ENCODE assay signal across 7 cellular contexts in the genomic region with DNA sequence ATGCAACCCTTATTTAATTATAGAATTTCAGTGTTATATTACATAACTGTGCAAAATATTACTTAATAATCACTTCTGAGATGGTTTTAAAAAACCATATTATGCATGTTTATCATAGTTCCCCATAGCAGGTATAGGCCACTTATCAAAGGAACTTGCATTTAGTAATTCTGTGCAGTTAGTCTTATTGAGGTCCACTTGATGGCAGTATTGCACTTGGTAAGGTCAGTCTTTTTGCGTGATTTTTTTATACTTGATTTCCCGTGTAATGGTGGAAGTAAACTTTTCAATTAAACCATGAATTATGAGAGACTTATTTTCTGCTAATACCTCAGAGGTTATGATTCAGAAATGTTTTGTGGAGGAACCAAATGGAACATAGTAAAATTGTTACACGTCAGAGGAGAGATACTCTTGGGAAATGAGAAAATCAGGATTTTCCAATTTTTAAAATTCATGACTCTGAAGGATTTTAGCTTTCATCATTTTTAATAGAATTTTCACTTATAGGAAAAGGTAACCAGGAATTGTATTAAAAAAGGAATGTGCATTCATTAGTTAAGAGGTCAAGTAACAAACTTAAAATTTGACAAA.
DNase-seq lines count a peak whose midpoint lies in the region; ATAC-seq and TF ChIP-seq lines count a peak whose summit lies in the region.

No MANE protein-coding gene starts in this region.

- H3K4me2 ChIP-seq in IMR-90 (ENCODE audit: low read depth, low read length) = peak overlapping the region; percentile 69

- in situ Hi-C loops in IMR-90 (cut with MboI; ENCODE audit: low sequenced_read_pairs) = no loop called here

- TF ChIP-seq CTCF in GM10248 (IDR thresholded peaks at IDR 0.05; ENCODE audit: control extremely low read depth, extremely low read depth, low read depth, missing control alignments) (peak; percentile 37), IMR-90 (conservative IDR thresholded peaks at IDR 0.05; ENCODE audit: low read depth, low read length) (peak; percentile 69), RWPE2 (IDR thresholded peaks at IDR 0.05; ENCODE audit: poor library complexity, severe bottlenecking) (peak; percentile 84), fibroblast of villous mesenchyme (IDR thresholded peaks at IDR 0.05; ENCODE audit: insufficient read depth, low read depth, low read length) (peak; percentile 37), stomach (IDR thresholded peaks at IDR 0.05) (peak in 4 of 7 experiments; percentile 10 to 46 (median 25))

- no peaks in the 10 kb centered on the region for H4K20me1 ChIP-seq in IMR-90 (ENCODE audit: insufficient read depth, low read length)

- H3K79me1 ChIP-seq in IMR-90 (ENCODE audit: low read depth in 1 of 2, low read length in 2 of 2) = no peaks in the 10 kb centered on the region

- H3K27me3 ChIP-seq in IMR-90 (ENCODE audit: control insufficient read depth, insufficient read depth, low read length) = no peaks in the 10 kb centered on the region
- no peaks in the 10 kb centered on the region for H3K27me3 ChIP-seq in RWPE2 (ENCODE audit: insufficient read depth, poor library complexity, severe bottlenecking)
- H3K27me3 ChIP-seq in stomach = no peaks in the 10 kb centered on the region

- H4K5ac ChIP-seq in IMR-90 (ENCODE audit: low read depth, low read length) = no peak overlapping the region

- BruUV-seq in IMR-90 (replicated peaks; lab: Mats Ljungman, UMichigan) = no TSS peak

- no peak overlapping the region for H3K27ac ChIP-seq in IMR-90 (ENCODE audit: insufficient read depth, low read length)
- no peak overlapping the region for H3K27ac ChIP-seq in RWPE2 (ENCODE audit: poor library complexity, severe bottlenecking)
- no peak overlapping the region for H3K27ac ChIP-seq in stomach

- ATAC-seq in IMR-90 (ENCODE audit: low read depth) (peak; percentile 62), RWPE2 (ENCODE audit: low read depth) (peak; percentile 69; the same call in 2 of the 3 replicates), GM18861 (IDR thresholded peaks at IDR 0.05; ENCODE audit: unreplicated experiment) (no peak)

- peak overlapping the region in 1 of 2 experiments; percentile 60; a peak in 1 of 4 replicates for H4K8ac ChIP-seq in IMR-90 (ENCODE audit: low read depth in 2 of 2, low read length in 2 of 2)

- H3K4me3 ChIP-seq in IMR-90 (ENCODE audit: insufficient read depth, low read depth, low read length) (no peak overlapping the region), RWPE2 (ENCODE audit: severe bottlenecking) (no peak overlapping the region), fibroblast of villous mesenchyme (ENCODE audit: low read depth, low read length) (no peak overlapping the region), stomach (no peak overlapping the region)

- no peak overlapping the region for H3K23ac ChIP-seq in IMR-90 (ENCODE audit: low read depth, low read length)

- peak overlapping the region; percentile 37; the same call in 1 of the 2 replicates for H3K9ac ChIP-seq in IMR-90 (ENCODE audit: low read depth, low read length)

- no peak overlapping the region for H2BK15ac ChIP-seq in IMR-90 (ENCODE audit: low read depth, low read length)

- H2AFZ ChIP-seq in IMR-90 (replicated peaks; ENCODE audit: low read length, poor library complexity) = no peak overlapping the region

- POLR2A ChIA-PET in GM10248 (lab: Yijun Ruan, JAX) (no interaction called here), IMR-90 (lab: Charles Lee; ENCODE audit: unreplicated experiment) (no interaction called here)

- no peak overlapping the region for H3K4ac ChIP-seq in IMR-90 (ENCODE audit: low read depth, low read length)

- H3K56ac ChIP-seq in IMR-90 (ENCODE audit: extremely low read depth, insufficient read depth, low read length) = no peak overlapping the region

- H3K36me3 ChIP-seq in IMR-90 (ENCODE audit: control insufficient read depth, insufficient read depth, low read length) = no peaks in the 10 kb centered on the region
- no peaks in the 10 kb centered on the region for H3K36me3 ChIP-seq in RWPE2 (ENCODE audit: low read depth)
- H3K36me3 ChIP-seq in stomach = no peaks in the 10 kb centered on the region

- H2AK5ac ChIP-seq in IMR-90 (ENCODE audit: low read depth, low read length) = no peak overlapping the region

- H2BK5ac ChIP-seq in IMR-90 (ENCODE audit: low read depth, low read length, poor library complexity, severe bottlenecking) = no peak overlapping the region

- intact Hi-C loops in IMR-90 (cut with micrococcal nuclease) (loop anchor here (2.0 kb wide), 1 partner anchor 42 kb away; no protein-coding TSS in a partner anchor), stomach (cut with DNase I; ENCODE audit: low total_unique reads) (no loop called here)

- H2BK120ac ChIP-seq in IMR-90 (ENCODE audit: low read depth, low read length) = no peak overlapping the region

- TF ChIP-seq EP300 in stomach (IDR thresholded peaks at IDR 0.05) = no peak

- no peak overlapping the region for H2AK9ac ChIP-seq in IMR-90 (replicated peaks; ENCODE audit: low read depth, low read length, poor library complexity)

- TF ChIP-seq POLR2A in IMR-90 (IDR thresholded peaks at IDR 0.05; ENCODE audit: low read depth, low read length) = no peak
- TF ChIP-seq POLR2A in stomach (IDR thresholded peaks at IDR 0.05) = no peak

- DNase-seq in GM10248 (ENCODE audit: extremely low spot score) (peak; percentile 6), IMR-90 (peak; percentile 77), RWPE2 (ENCODE audit: low spot score) (no peak), fibroblast of villous mesenchyme (ENCODE audit: low read depth) (peak; percentile 48), stomach (no peak)
- no peak for DNase-seq in activated CD4-positive, alpha-beta T cell treated with anti-CD3 and anti-CD28 coated beads, Interleukin-2, amount 50 U/mL, for 48 hours

- whole genome bisulfite sequencing in IMR-90 (ENCODE audit: extremely low coverage in 2 of 2, insufficient read length in 1 of 2), 2 experiments = no CpG with 5 or more reads among the region's 3 CpGs
- WGBS in stomach, 5 donors = 23 to 28% (median 24%) methylated on average over 3 of the region's 3 CpGs

- H2BK20ac ChIP-seq in IMR-90 (ENCODE audit: low read depth, low read length) = no peak overlapping the region

- H3K4me1 ChIP-seq in IMR-90 (ENCODE audit: control insufficient read depth, insufficient read depth, low read length) (no peaks in the 10 kb centered on the region), RWPE2 (ENCODE audit: insufficient read depth, poor library complexity, severe bottlenecking) (no peaks in the 10 kb centered on the region), stomach (peaks cover 0 to 4% (median 0%) of the 10 kb centered on the region in 4 donors)

- CTCF ChIA-PET in GM10248 (lab: Yijun Ruan, JAX) = no interaction called here
- CTCF ChIA-PET in IMR-90 (lab: Yijun Ruan, JAX) = no interaction called here

- no peaks in the 10 kb centered on the region for H3K9me3 ChIP-seq in IMR-90 (ENCODE audit: control insufficient read depth, insufficient read depth, low read length)
- no peaks in the 10 kb centered on the region for H3K9me3 ChIP-seq in RWPE2 (ENCODE audit: severe bottlenecking)
- H3K9me3 ChIP-seq in stomach = no peaks in the 10 kb centered on the region

- H3K9me1 ChIP-seq in IMR-90 (ENCODE audit: insufficient read depth, low read length) = no peaks in the 10 kb centered on the region

- peak; percentile 77 for TF ChIP-seq RAD21 in IMR-90 (IDR thresholded peaks at IDR 0.05; ENCODE audit: low read length)

- H3K14ac ChIP-seq in IMR-90 (replicated peaks; ENCODE audit: low read depth, low read length) = no peak overlapping the region

- H4K91ac ChIP-seq in IMR-90 (ENCODE audit: insufficient read depth, low read depth, low read length) = no peak overlapping the region

- dilution Hi-C loops in IMR-90 (cut with HindIII; ENCODE audit: low sequenced_read_pairs, unreplicated experiment) = no loop called here

- H3K18ac ChIP-seq in IMR-90 (ENCODE audit: low read depth, low read length) = no peak overlapping the region

TF ChIP-seq in IMR-90, 13 proteins besides CTCF, POLR2A, EP300 and RAD21:
- TF ChIP-seq, protein P1, sequence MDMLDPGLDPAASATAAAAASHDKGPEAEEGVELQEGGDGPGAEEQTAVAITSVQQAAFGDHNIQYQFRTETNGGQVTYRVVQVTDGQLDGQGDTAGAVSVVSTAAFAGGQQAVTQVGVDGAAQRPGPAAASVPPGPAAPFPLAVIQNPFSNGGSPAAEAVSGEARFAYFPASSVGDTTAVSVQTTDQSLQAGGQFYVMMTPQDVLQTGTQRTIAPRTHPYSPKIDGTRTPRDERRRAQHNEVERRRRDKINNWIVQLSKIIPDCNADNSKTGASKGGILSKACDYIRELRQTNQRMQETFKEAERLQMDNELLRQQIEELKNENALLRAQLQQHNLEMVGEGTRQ (IDR thresholded peaks at IDR 0.05; ENCODE audit: low read depth, low read length) = no peak
- TF ChIP-seq MXI1 (IDR thresholded peaks at IDR 0.05; ENCODE audit: borderline replicate concordance, low read depth, low read length) (no peak), SMC3 (IDR thresholded peaks at IDR 0.05; ENCODE audit: low read depth, low read length) (peak; percentile 51), MAZ (IDR thresholded peaks at IDR 0.05; ENCODE audit: borderline replicate concordance, low read depth, low read length) (no peak), RFX5 (IDR thresholded peaks at IDR 0.05; ENCODE audit: low read depth, low read length) (no peak)

Comparison
In these comparisons a context has a peak if more than half of its experiments do, and no peak if none do; other contexts are left out.
1. DNase-seq: peak in GM10248 (single experiment), IMR-90 (single experiment) and fibroblast of villous mesenchyme (single experiment); none in RWPE2 (single experiment), stomach (single experiment) and activated CD4-positive, alpha-beta T cell treated with anti-CD3 and anti-CD28 coated beads, Interleukin-2, amount 50 U/mL, for 48 hours (0 of 2).
2. CTCF ChIP-seq: peak in every context shown above with its lines; median percentile 84 in RWPE2; 69 in IMR-90; 37 in GM10248; 37 in fibroblast of villous mesenchyme; 25 in stomach.